Comparison of ENCODE assay signal across 11 cellular contexts in the genomic region with DNA sequence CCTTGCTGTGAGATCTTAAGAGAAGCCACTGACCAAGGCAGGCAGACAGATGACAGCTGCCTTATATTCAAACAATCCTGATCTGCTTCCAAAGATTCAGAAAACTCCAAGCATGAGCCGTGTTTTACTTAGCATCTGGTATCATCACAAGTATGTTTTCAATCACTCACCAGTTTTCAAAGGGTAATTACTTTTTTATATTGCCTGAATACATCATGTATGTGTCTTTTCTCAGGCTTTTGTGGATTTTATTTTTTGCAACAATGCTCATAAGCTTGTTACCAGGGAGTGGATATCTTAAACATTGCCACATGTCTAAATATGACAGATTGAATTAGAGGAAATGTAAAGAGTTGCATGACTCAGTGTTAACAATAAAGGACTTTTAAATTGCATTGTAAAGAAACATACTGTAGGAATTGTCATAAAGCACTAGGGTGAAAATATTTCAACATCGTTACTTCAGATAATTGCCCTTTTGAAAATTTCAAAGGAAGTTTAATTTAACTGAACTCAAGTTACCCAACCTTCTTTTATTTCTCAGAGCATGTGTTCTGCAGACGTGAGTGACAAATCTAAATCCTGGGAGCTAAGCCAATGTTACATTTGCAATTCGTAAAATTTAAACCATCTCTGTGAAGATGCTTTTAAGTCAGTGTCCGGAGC.
DNase-seq lines count a peak whose midpoint lies in the region; ATAC-seq, FAIRE-seq and TF ChIP-seq lines count a peak whose summit lies in the region.
"Had no signal": no experiment of that assay in that cellular context is flagged by ENCODE, and none has a peak within 500 bp of the region (broad histone marks: within the 10 kb centered on the region; RNA-seq: fewer than 3 reads in every experiment).

No MANE protein-coding gene starts in this region.

- H3K9me3 Mint-ChIP-seq in stimulated activated naive B cell treated with anti-CD40 and anti-IgM and Interleukin-4, amounts not matched to agents 10 μg/mL and 1 μg/mL and 100 μg/mL, for 72 hours = no peaks in the 10 kb centered on the region
- no peaks in the 10 kb centered on the region for H3K9me3 Mint-ChIP-seq in activated CD4-positive, alpha-beta T cell treated with anti-CD3 and anti-CD28 coated beads, Interleukin-2, amount 10 ng/mL, durations not matched to agents 24 days and 14 days
- H3K9me3 Mint-ChIP-seq: activated naive CD4-positive, alpha-beta T cell treated with anti-CD3 and anti-CD28 coated beads, Interleukin-2, amount 50 U/mL, for 24 hours; neural progenitor cell had no signal

- FAIRE-seq in endometrium (lab: Jason Lieb, UNC) = peak; percentile 99

- no peak overlapping the region for H3K27ac Mint-ChIP-seq in stimulated activated naive B cell treated with anti-CD40 and anti-IgM and Interleukin-4, amounts not matched to agents 10 μg/mL and 1 μg/mL and 100 μg/mL, for 72 hours
- H3K27ac Mint-ChIP-seq in activated CD4-positive, alpha-beta T cell treated with anti-CD3 and anti-CD28 coated beads, Interleukin-2, amount 10 ng/mL, durations not matched to agents 24 days and 14 days = no peak overlapping the region
- H3K27ac Mint-ChIP-seq: activated naive CD4-positive, alpha-beta T cell treated with anti-CD3 and anti-CD28 coated beads, Interleukin-2, amount 50 U/mL, for 24 hours; neural progenitor cell; T-helper 17 cell had no signal

- no peaks in the 10 kb centered on the region for H3K4me1 Mint-ChIP-seq in stimulated activated naive B cell treated with anti-CD40 and anti-IgM and Interleukin-4, amounts not matched to agents 10 μg/mL and 1 μg/mL and 100 μg/mL, for 72 hours
- no peaks in the 10 kb centered on the region for H3K4me1 Mint-ChIP-seq in activated CD4-positive, alpha-beta T cell treated with anti-CD3 and anti-CD28 coated beads, Interleukin-2, amount 10 ng/mL, durations not matched to agents 24 days and 14 days
- H3K4me1 Mint-ChIP-seq: activated naive CD4-positive, alpha-beta T cell treated with anti-CD3 and anti-CD28 coated beads, Interleukin-2, amount 50 U/mL, for 24 hours; T-helper 17 cell had no signal

- TF ChIP-seq CTCF in neural cell (IDR thresholded peaks at IDR 0.05; ENCODE audit: poor library complexity, severe bottlenecking) = no peak

- H3K9ac ChIP-seq in neural cell (ENCODE audit: low read length) = no peak overlapping the region
- H3K9ac ChIP-seq: neural progenitor cell had no signal

- H4K20me1 ChIP-seq in neural cell (ENCODE audit: insufficient read depth) = no peaks in the 10 kb centered on the region

- peak overlapping the region; percentile 27 for H3K27ac ChIP-seq in neural cell (ENCODE audit: low read length)
- H3K27ac ChIP-seq: neural progenitor cell had no signal

- DNase-seq in EL (peak; percentile 81), NCI-H748 (lab: John Stamatoyannopoulos, UW; ENCODE audit: unreplicated experiment) (peak; percentile 32), erythroblast (lab: John Stamatoyannopoulos, UW) (no peak), Right ventricle myocardium inferior (ENCODE audit: missing footprints) (no peak)
- no peak for DNase-seq in stimulated activated naive B cell treated with anti-CD40 and anti-IgM and Interleukin-4, amounts not matched to agents 10 μg/mL and 1 μg/mL and 100 μg/mL, for 72 hours
- DNase-seq in activated CD4-positive, alpha-beta T cell treated with anti-CD3 and anti-CD28 coated beads, Interleukin-2, amount 10 ng/mL, durations not matched to agents 24 days and 14 days = no peak
- DNase-seq: T-helper 17 cell had no signal

- no peaks in the 10 kb centered on the region for H3K79me2 ChIP-seq in neural cell (replicated peaks; ENCODE audit: insufficient read depth, low read length)

- intact Hi-C loops in activated CD4-positive, alpha-beta T cell treated with anti-CD3 and anti-CD28 coated beads, Interleukin-2, amount 10 ng/mL, durations not matched to agents 24 days and 14 days (cut with micrococcal nuclease) = no loop called here
- intact Hi-C loops in Right ventricle myocardium inferior (cut with DNase I) = no loop called here

- TF ChIP-seq POLR2A in erythroblast (IDR thresholded peaks at IDR 0.05; ENCODE audit: low read length) = no peak

- H3K4me3 Mint-ChIP-seq in stimulated activated naive B cell treated with anti-CD40 and anti-IgM and Interleukin-4, amounts not matched to agents 10 μg/mL and 1 μg/mL and 100 μg/mL, for 72 hours = no peak overlapping the region
- no peak overlapping the region for H3K4me3 Mint-ChIP-seq in activated CD4-positive, alpha-beta T cell treated with anti-CD3 and anti-CD28 coated beads, Interleukin-2, amount 10 ng/mL, durations not matched to agents 24 days and 14 days
- H3K4me3 Mint-ChIP-seq: activated naive CD4-positive, alpha-beta T cell treated with anti-CD3 and anti-CD28 coated beads, Interleukin-2, amount 50 U/mL, for 24 hours; neural progenitor cell; T-helper 17 cell had no signal

- peak overlapping the region; percentile 32 for H3K4me2 ChIP-seq in neural cell (ENCODE audit: low read length)
- H3K4me2 ChIP-seq: neural progenitor cell had no signal

- peaks cover 0 to 5% of the 10 kb centered on the region in 2 donors for H3K27me3 Mint-ChIP-seq in stimulated activated naive B cell treated with anti-CD40 and anti-IgM and Interleukin-4, amounts not matched to agents 10 μg/mL and 1 μg/mL and 100 μg/mL, for 72 hours
- no peaks in the 10 kb centered on the region for H3K27me3 Mint-ChIP-seq in activated CD4-positive, alpha-beta T cell treated with anti-CD3 and anti-CD28 coated beads, Interleukin-2, amount 10 ng/mL, durations not matched to agents 24 days and 14 days

- H3K9me3 ChIP-seq in neural cell (ENCODE audit: low read length) = no peaks in the 10 kb centered on the region

- H3F3A ChIP-seq in neural cell (ENCODE audit: insufficient read depth, low read length, poor library complexity, severe bottlenecking) = no peaks in the 10 kb centered on the region

- TF ChIP-seq EP300 in neural cell (conservative IDR thresholded peaks at IDR 0.05; ENCODE audit: poor library complexity, severe bottlenecking) = peak; percentile 54

- no peak for TF ChIP-seq RAD21 in neural cell (conservative IDR thresholded peaks at IDR 0.05)

- ATAC-seq in stimulated activated naive B cell treated with anti-CD40 and anti-IgM and Interleukin-4, amounts not matched to agents 10 μg/mL and 1 μg/mL and 100 μg/mL, for 72 hours (replicated peaks) = no peak
- no peak for ATAC-seq in Right ventricle myocardium inferior
- ATAC-seq: T-helper 17 cell had no signal

- no peaks in the 10 kb centered on the region for H3K27me3 ChIP-seq in neural cell (ENCODE audit: insufficient read depth, low read depth, low read length)
- H3K27me3 ChIP-seq: neural progenitor cell had no signal

- no peaks in the 10 kb centered on the region for H3K9me2 ChIP-seq in neural cell (ENCODE audit: insufficient read depth, low read length)

- no peaks in the 10 kb centered on the region for H3K36me3 ChIP-seq in neural cell (ENCODE audit: insufficient read depth, low read length)
- H3K36me3 ChIP-seq: neural progenitor cell had no signal

- no peak overlapping the region for H3K4me3 ChIP-seq in neural cell (ENCODE audit: low read length)
- H3K4me3 ChIP-seq: neural progenitor cell had no signal

- H2AFZ ChIP-seq in neural cell (ENCODE audit: low read depth, low read length) = no peak overlapping the region
- H2AFZ ChIP-seq: neural progenitor cell had no signal

- H3K36me3 Mint-ChIP-seq in stimulated activated naive B cell treated with anti-CD40 and anti-IgM and Interleukin-4, amounts not matched to agents 10 μg/mL and 1 μg/mL and 100 μg/mL, for 72 hours = no peaks in the 10 kb centered on the region
- no peaks in the 10 kb centered on the region for H3K36me3 Mint-ChIP-seq in activated CD4-positive, alpha-beta T cell treated with anti-CD3 and anti-CD28 coated beads, Interleukin-2, amount 10 ng/mL, durations not matched to agents 24 days and 14 days (ENCODE audit: low read depth)
- H3K36me3 Mint-ChIP-seq: activated naive CD4-positive, alpha-beta T cell treated with anti-CD3 and anti-CD28 coated beads, Interleukin-2, amount 50 U/mL, for 24 hours; neural progenitor cell had no signal

TF ChIP-seq in neural cell, 6 proteins besides CTCF, POLR2A, EP300 and RAD21:
- no peak for TF ChIP-seq TAF1 (IDR thresholded peaks at IDR 0.05; ENCODE audit: low read depth)
- TF ChIP-seq POLR2AphosphoS5 (IDR thresholded peaks at IDR 0.05) = peak; percentile 24
- no peak for TF ChIP-seq EZH2 (IDR thresholded peaks at IDR 0.05; ENCODE audit: borderline replicate concordance, insufficient read depth, low read length, poor library complexity, severe bottlenecking)
- TF ChIP-seq, protein P1, sequence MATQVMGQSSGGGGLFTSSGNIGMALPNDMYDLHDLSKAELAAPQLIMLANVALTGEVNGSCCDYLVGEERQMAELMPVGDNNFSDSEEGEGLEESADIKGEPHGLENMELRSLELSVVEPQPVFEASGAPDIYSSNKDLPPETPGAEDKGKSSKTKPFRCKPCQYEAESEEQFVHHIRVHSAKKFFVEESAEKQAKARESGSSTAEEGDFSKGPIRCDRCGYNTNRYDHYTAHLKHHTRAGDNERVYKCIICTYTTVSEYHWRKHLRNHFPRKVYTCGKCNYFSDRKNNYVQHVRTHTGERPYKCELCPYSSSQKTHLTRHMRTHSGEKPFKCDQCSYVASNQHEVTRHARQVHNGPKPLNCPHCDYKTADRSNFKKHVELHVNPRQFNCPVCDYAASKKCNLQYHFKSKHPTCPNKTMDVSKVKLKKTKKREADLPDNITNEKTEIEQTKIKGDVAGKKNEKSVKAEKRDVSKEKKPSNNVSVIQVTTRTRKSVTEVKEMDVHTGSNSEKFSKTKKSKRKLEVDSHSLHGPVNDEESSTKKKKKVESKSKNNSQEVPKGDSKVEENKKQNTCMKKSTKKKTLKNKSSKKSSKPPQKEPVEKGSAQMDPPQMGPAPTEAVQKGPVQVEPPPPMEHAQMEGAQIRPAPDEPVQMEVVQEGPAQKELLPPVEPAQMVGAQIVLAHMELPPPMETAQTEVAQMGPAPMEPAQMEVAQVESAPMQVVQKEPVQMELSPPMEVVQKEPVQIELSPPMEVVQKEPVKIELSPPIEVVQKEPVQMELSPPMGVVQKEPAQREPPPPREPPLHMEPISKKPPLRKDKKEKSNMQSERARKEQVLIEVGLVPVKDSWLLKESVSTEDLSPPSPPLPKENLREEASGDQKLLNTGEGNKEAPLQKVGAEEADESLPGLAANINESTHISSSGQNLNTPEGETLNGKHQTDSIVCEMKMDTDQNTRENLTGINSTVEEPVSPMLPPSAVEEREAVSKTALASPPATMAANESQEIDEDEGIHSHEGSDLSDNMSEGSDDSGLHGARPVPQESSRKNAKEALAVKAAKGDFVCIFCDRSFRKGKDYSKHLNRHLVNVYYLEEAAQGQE (IDR thresholded peaks at IDR 0.05; ENCODE audit: borderline replicate concordance) = peak; percentile 13
- no peak for TF ChIP-seq SMC3 (conservative IDR thresholded peaks at IDR 0.05; ENCODE audit: poor library complexity)
- TF ChIP-seq MXI1 (conservative IDR thresholded peaks at IDR 0.05; ENCODE audit: poor library complexity, severe bottlenecking) = no peak

Comparison
In these comparisons a context has a peak if more than half of its experiments do, and no peak if none do; other contexts are left out.
1. DNase-seq: peak in EL (single experiment) and NCI-H748 (single experiment); none in stimulated activated naive B cell treated with anti-CD40 and anti-IgM and Interleukin-4, amounts not matched to agents 10 μg/mL and 1 μg/mL and 100 μg/mL, for 72 hours (single experiment), activated CD4-positive, alpha-beta T cell treated with anti-CD3 and anti-CD28 coated beads, Interleukin-2, amount 10 ng/mL, durations not matched to agents 24 days and 14 days (single experiment), erythroblast (0 of 2) and Right ventricle myocardium inferior (single experiment).